14 cellular contexts compared by ENCODE assay signal in the genomic region with DNA sequence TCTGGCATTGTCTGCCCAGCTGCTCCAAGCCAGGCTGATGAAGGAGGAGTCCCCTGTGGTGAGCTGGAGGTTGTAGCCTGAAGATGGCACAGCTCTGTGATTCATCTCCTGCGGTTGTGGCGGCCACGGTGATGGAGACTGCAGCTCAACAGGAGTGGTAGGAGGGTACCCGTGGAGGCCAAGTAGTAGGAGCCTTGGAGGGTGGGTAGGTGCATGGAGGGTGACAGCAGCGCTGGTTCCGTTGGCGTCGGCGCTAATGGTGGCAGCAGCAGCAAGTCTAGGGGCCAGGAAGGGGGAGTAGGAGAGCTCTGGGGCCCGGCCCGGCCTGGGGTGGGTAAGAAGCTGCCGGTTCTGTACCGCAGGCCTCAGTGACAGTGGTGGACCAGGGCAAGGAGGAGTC.
"Had no signal": no experiment of that assay in that cellular context is flagged by ENCODE, and none has a peak within 500 bp of the region (broad histone marks: within the 10 kb centered on the region; RNA-seq: fewer than 3 reads in every experiment).

No MANE protein-coding gene starts in this region.

- H3K9me3 Mint-ChIP-seq: natural killer cell treated with Interleukin-12 subunit alpha and Interleukin-12 subunit beta and Interleukin-15 and Interleukin-18, amount 100 ng/mL, for 72 hours; stimulated activated naive CD8-positive, alpha-beta T cell treated with anti-CD3 and anti-CD28 coated beads, Interleukin-15, Interleukin-2, amounts not matched to agents 100 ng/mL and 50 ng/mL, for 24 hours had no signal

- FAIRE-seq: urothelium cell line had no signal

- H3K36me3 Mint-ChIP-seq: natural killer cell treated with Interleukin-12 subunit alpha and Interleukin-12 subunit beta and Interleukin-15 and Interleukin-18, amount 100 ng/mL, for 72 hours had no signal

- ATAC-seq: activated CD4-positive, CD25-positive, alpha-beta regulatory T cell treated with anti-CD3 and anti-CD28 coated beads, Interleukin-2, amount 50 U/mL, for 24 hours; foreskin keratinocyte; left colon; mucosa of descending colon; natural killer cell treated with Interleukin-12 subunit alpha and Interleukin-12 subunit beta and Interleukin-15 and Interleukin-18, amount 100 ng/mL, for 72 hours had no signal

- H3K36me3 ChIP-seq: sigmoid colon had no signal

- DNase-seq: activated CD4-positive, alpha-beta T cell treated with anti-CD3 and anti-CD28 coated beads, Interleukin-2, amount 50 U/mL, for 4 hours; activated gamma-delta T cell treated with Interleukin-2 at 50 U/mL for 16 hours; activated T-cell treated with anti-CD3 and anti-CD28 coated beads, Interleukin-2, amount 50 U/mL, for 48 hours; foreskin keratinocyte; head of caudate nucleus; left colon; mucosa of descending colon; sigmoid colon; stimulated activated CD4-positive, alpha-beta T cell treated with anti-CD3 and anti-CD28 coated beads, Interleukin-12 subunit alpha, Interleukin-12 subunit beta, amount 100 ng/mL, for 4 hours; testis had no signal

- H3K27ac Mint-ChIP-seq: natural killer cell treated with Interleukin-12 subunit alpha and Interleukin-12 subunit beta and Interleukin-15 and Interleukin-18, amount 100 ng/mL, for 72 hours; stimulated activated naive CD8-positive, alpha-beta T cell treated with anti-CD3 and anti-CD28 coated beads, Interleukin-15, Interleukin-2, amounts not matched to agents 100 ng/mL and 50 ng/mL, for 24 hours had no signal

- H3K4me3 Mint-ChIP-seq: natural killer cell treated with Interleukin-12 subunit alpha and Interleukin-12 subunit beta and Interleukin-15 and Interleukin-18, amount 100 ng/mL, for 72 hours; stimulated activated naive CD8-positive, alpha-beta T cell treated with anti-CD3 and anti-CD28 coated beads, Interleukin-15, Interleukin-2, amounts not matched to agents 100 ng/mL and 50 ng/mL, for 24 hours had no signal

- H3K4me3 ChIP-seq: mucosa of descending colon, sigmoid colon, testis had no signal

- H3K9me3 ChIP-seq: mucosa of descending colon, sigmoid colon, testis had no signal

- H3K27me3 Mint-ChIP-seq: natural killer cell treated with Interleukin-12 subunit alpha and Interleukin-12 subunit beta and Interleukin-15 and Interleukin-18, amount 100 ng/mL, for 72 hours; stimulated activated naive CD8-positive, alpha-beta T cell treated with anti-CD3 and anti-CD28 coated beads, Interleukin-15, Interleukin-2, amounts not matched to agents 100 ng/mL and 50 ng/mL, for 24 hours had no signal

- H3K27me3 ChIP-seq: foreskin keratinocyte, sigmoid colon, testis had no signal

- H3K27ac ChIP-seq: foreskin keratinocyte, sigmoid colon, testis had no signal

- H3K4me1 ChIP-seq: foreskin keratinocyte, sigmoid colon, testis had no signal
